In the genomic region with DNA sequence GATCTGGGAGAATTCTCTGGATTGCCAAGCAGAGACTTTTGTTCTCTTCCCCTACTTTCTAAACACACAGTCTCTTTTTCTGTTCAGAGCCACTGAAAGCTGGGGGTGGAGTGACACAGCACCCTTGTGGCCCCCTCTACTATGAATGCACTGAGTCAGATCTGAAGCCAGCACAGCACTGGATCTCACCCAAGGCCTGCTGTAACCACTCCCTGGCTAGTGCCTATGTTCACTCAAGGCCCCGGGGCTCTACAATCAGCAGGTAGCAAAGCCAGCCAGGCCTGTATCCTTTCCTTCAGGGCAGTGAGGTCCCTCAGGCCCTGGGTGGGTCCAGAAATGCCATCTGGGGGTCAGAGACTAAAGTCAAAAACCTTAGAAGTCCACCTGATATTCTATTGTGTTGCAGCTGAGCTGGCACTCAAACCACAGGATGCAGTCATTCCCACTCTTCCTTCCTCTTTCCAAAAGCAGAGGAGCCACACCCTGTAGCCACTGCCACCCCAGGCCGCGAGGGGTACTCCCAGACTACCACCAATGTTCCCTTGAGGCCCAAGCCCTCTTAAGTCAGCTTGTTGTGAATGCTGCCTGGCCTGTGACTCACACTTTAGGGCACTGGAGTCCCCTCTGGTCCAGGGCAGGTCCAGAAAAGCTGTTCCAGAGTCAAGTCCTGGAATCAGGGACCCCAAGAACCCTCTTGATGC, we compare ENCODE assay signal across 1 cellular context.
TF ChIP-seq lines count a peak whose summit lies in the region.

No MANE protein-coding gene starts in this region.

TF ChIP-seq in WTC11, 78 proteins besides CTCF, POLR2A, EP300 and RAD21:
- TF ChIP-seq, protein P1, sequence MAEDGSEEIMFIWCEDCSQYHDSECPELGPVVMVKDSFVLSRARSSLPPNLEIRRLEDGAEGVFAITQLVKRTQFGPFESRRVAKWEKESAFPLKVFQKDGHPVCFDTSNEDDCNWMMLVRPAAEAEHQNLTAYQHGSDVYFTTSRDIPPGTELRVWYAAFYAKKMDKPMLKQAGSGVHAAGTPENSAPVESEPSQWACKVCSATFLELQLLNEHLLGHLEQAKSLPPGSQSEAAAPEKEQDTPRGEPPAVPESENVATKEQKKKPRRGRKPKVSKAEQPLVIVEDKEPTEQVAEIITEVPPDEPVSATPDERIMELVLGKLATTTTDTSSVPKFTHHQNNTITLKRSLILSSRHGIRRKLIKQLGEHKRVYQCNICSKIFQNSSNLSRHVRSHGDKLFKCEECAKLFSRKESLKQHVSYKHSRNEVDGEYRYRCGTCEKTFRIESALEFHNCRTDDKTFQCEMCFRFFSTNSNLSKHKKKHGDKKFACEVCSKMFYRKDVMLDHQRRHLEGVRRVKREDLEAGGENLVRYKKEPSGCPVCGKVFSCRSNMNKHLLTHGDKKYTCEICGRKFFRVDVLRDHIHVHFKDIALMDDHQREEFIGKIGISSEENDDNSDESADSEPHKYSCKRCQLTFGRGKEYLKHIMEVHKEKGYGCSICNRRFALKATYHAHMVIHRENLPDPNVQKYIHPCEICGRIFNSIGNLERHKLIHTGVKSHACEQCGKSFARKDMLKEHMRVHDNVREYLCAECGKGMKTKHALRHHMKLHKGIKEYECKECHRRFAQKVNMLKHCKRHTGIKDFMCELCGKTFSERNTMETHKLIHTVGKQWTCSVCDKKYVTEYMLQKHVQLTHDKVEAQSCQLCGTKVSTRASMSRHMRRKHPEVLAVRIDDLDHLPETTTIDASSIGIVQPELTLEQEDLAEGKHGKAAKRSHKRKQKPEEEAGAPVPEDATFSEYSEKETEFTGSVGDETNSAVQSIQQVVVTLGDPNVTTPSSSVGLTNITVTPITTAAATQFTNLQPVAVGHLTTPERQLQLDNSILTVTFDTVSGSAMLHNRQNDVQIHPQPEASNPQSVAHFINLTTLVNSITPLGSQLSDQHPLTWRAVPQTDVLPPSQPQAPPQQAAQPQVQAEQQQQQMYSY (CRISPR knock-in tag; IDR thresholded peaks at IDR 0.05) = no peak
- TF ChIP-seq ETV6 (CRISPR knock-in tag; IDR thresholded peaks at IDR 0.05) = no peak
- no peak for TF ChIP-seq SMAD3 (CRISPR knock-in tag; IDR thresholded peaks at IDR 0.05; ENCODE audit: borderline replicate concordance)
- TF ChIP-seq, protein P2, sequence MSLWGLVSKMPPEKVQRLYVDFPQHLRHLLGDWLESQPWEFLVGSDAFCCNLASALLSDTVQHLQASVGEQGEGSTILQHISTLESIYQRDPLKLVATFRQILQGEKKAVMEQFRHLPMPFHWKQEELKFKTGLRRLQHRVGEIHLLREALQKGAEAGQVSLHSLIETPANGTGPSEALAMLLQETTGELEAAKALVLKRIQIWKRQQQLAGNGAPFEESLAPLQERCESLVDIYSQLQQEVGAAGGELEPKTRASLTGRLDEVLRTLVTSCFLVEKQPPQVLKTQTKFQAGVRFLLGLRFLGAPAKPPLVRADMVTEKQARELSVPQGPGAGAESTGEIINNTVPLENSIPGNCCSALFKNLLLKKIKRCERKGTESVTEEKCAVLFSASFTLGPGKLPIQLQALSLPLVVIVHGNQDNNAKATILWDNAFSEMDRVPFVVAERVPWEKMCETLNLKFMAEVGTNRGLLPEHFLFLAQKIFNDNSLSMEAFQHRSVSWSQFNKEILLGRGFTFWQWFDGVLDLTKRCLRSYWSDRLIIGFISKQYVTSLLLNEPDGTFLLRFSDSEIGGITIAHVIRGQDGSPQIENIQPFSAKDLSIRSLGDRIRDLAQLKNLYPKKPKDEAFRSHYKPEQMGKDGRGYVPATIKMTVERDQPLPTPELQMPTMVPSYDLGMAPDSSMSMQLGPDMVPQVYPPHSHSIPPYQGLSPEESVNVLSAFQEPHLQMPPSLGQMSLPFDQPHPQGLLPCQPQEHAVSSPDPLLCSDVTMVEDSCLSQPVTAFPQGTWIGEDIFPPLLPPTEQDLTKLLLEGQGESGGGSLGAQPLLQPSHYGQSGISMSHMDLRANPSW (CRISPR knock-in tag; conservative IDR thresholded peaks at IDR 0.05; ENCODE audit: low read depth) = no peak
- TF ChIP-seq ZNF121 (CRISPR knock-in tag; IDR thresholded peaks at IDR 0.05) = no peak
- no peak for TF ChIP-seq ZNF138 (CRISPR knock-in tag; conservative IDR thresholded peaks at IDR 0.05)
- no peak for TF ChIP-seq ZNF671 (CRISPR knock-in tag; IDR thresholded peaks at IDR 0.05)
- TF ChIP-seq SOX15 (CRISPR knock-in tag; IDR thresholded peaks at IDR 0.05) = no peak
- TF ChIP-seq, protein P3, sequence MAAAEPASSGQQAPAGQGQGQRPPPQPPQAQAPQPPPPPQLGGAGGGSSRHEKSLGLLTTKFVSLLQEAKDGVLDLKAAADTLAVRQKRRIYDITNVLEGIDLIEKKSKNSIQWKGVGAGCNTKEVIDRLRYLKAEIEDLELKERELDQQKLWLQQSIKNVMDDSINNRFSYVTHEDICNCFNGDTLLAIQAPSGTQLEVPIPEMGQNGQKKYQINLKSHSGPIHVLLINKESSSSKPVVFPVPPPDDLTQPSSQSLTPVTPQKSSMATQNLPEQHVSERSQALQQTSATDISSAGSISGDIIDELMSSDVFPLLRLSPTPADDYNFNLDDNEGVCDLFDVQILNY (CRISPR knock-in tag; IDR thresholded peaks at IDR 0.05) = no peak
- no peak for TF ChIP-seq TP53 (CRISPR knock-in tag; IDR thresholded peaks at IDR 0.05)
